Comparison of ENCODE assay signal across 15 cellular contexts in genomic region chr9:120382453-120382852, GRCh38.
DNase-seq lines count a peak whose midpoint lies in the region; ATAC-seq, FAIRE-seq and TF ChIP-seq lines count a peak whose summit lies in the region.
"Had no signal": no experiment of that assay in that cellular context is flagged by ENCODE, and none has a peak within 500 bp of the region (broad histone marks: within the 10 kb centered on the region; RNA-seq: fewer than 3 reads in every experiment).

No MANE protein-coding gene starts in this region.

- H3K4me2 ChIP-seq in HepG2 (ENCODE audit: low read depth, low read length): no peak overlapping the region

- H3K36me3 ChIP-seq in breast epithelium (no peaks in the 10 kb centered on the region), RWPE2 (ENCODE audit: low read depth) (no peaks in the 10 kb centered on the region), HepG2 (replicated peaks in 1 of 2; ENCODE audit: control insufficient read depth in 1 of 2, insufficient read depth in 2 of 2, low read length in 2 of 2) (no peaks in the 10 kb centered on the region)

- H3K27ac Mint-ChIP-seq in MCF 10A (ENCODE audit: low read depth, unreplicated experiment) (peak overlapping the region; percentile 12), neural crest cell (ENCODE audit: unreplicated experiment) (peak overlapping the region; percentile 81)
- H3K27ac Mint-ChIP-seq in stimulated activated effector memory CD8-positive, alpha-beta T cell treated with anti-CD3 and anti-CD28 coated beads, Interleukin-12 subunit alpha, Interleukin-12 subunit beta, amount 100 ng/mL, for 72 hours: peak overlapping the region; percentile 46
- no peak overlapping the region for H3K27ac Mint-ChIP-seq in activated naive CD8-positive, alpha-beta T cell treated with anti-CD3 and anti-CD28 coated beads for 36 hours
- H3K27ac Mint-ChIP-seq: B cell; CD8-positive, alpha-beta T cell had no signal

- CTCF ChIA-PET in MCF 10A (lab: Yijun Ruan, JAX) (no interaction called here), HepG2 (lab: Yijun Ruan, JAX; ENCODE audit: low intra/inter-chr PET ratio, low total read pairs) (no interaction called here)

- DNase-seq in MCF 10A (ENCODE audit: unreplicated experiment): no peak
- DNase-seq in breast epithelium (ENCODE audit: low spot score in 2 of 2): no peak
- DNase-seq in RWPE2 (ENCODE audit: low spot score): peak; percentile 28
- DNase-seq in neural crest cell (ENCODE audit: low read depth, low spot score): no peak
- no peak for DNase-seq in stimulated activated effector memory CD8-positive, alpha-beta T cell treated with anti-CD3 and anti-CD28 coated beads, Interleukin-12 subunit alpha, Interleukin-12 subunit beta, amount 100 ng/mL, for 72 hours (ENCODE audit: low spot score in 2 of 2)
- DNase-seq in HepG2 (ENCODE audit: low spot score): no peak
- no peak for DNase-seq in activated naive CD8-positive, alpha-beta T cell treated with anti-CD3 and anti-CD28 coated beads for 36 hours
- DNase-seq: Calu3; CD8-positive, alpha-beta T cell; DMS79 treated with DMSO at 0.1 percent for 48 hours; GF-D8; GOT3; H9 had no signal

- no peak overlapping the region for H3K4me3 ChIP-seq in breast epithelium
- no peak overlapping the region for H3K4me3 ChIP-seq in RWPE2 (ENCODE audit: severe bottlenecking)
- no peak overlapping the region for H3K4me3 ChIP-seq in HepG2 (replicated peaks in 1 of 3; ENCODE audit: insufficient read depth in 1 of 3, low read depth in 2 of 3, low read length in 3 of 3)
- H3K4me3 ChIP-seq: BLaER1 treated with 17β-estradiol and CSF1 and Interleukin-3, amounts not matched to agents 10 nM and 100 nM had no signal

- no peak for TF ChIP-seq RAD21 in HepG2 (CRISPR knock-in tag; IDR thresholded peaks at IDR 0.05)

- no peaks in the 10 kb centered on the region for H3K27me3 Mint-ChIP-seq in MCF 10A (ENCODE audit: insufficient read depth, unreplicated experiment)
- peaks cover 3% of the 10 kb centered on the region for H3K27me3 Mint-ChIP-seq in neural crest cell (ENCODE audit: low read depth)
- no peaks in the 10 kb centered on the region for H3K27me3 Mint-ChIP-seq in activated naive CD8-positive, alpha-beta T cell treated with anti-CD3 and anti-CD28 coated beads for 36 hours
- H3K27me3 Mint-ChIP-seq: B cell had no signal

- POLR2A ChIA-PET in MCF 10A (lab: Yijun Ruan, JAX) (no interaction called here), HepG2 (lab: Yijun Ruan, JAX) (no interaction called here)

- H3K4me1 Mint-ChIP-seq in MCF 10A (ENCODE audit: insufficient read depth, unreplicated experiment): peaks cover 13% of the 10 kb centered on the region
- peaks cover 27% of the 10 kb centered on the region for H3K4me1 Mint-ChIP-seq in neural crest cell
- H3K4me1 Mint-ChIP-seq in stimulated activated effector memory CD8-positive, alpha-beta T cell treated with anti-CD3 and anti-CD28 coated beads, Interleukin-12 subunit alpha, Interleukin-12 subunit beta, amount 100 ng/mL, for 72 hours: no peaks in the 10 kb centered on the region
- H3K4me1 Mint-ChIP-seq in activated naive CD8-positive, alpha-beta T cell treated with anti-CD3 and anti-CD28 coated beads for 36 hours: no peaks in the 10 kb centered on the region
- H3K4me1 Mint-ChIP-seq: B cell had no signal

- H3K4me1 ChIP-seq in breast epithelium (peaks cover 0 to 9% of the 10 kb centered on the region in 2 donors), RWPE2 (ENCODE audit: insufficient read depth, poor library complexity, severe bottlenecking) (no peaks in the 10 kb centered on the region), HepG2 (ENCODE audit: insufficient read depth, low read length) (peaks cover 49% of the 10 kb centered on the region)

- H3K9me3 Mint-ChIP-seq in MCF 10A (ENCODE audit: unreplicated experiment) (no peaks in the 10 kb centered on the region), neural crest cell (peaks cover 4% of the 10 kb centered on the region)
- H3K9me3 Mint-ChIP-seq in stimulated activated effector memory CD8-positive, alpha-beta T cell treated with anti-CD3 and anti-CD28 coated beads, Interleukin-12 subunit alpha, Interleukin-12 subunit beta, amount 100 ng/mL, for 72 hours: no peaks in the 10 kb centered on the region
- H3K9me3 Mint-ChIP-seq in activated naive CD8-positive, alpha-beta T cell treated with anti-CD3 and anti-CD28 coated beads for 36 hours: peaks cover 16% of the 10 kb centered on the region

- H3K9ac ChIP-seq in HepG2 (ENCODE audit: insufficient read depth, low read depth, low read length): no peak overlapping the region
- H3K9ac ChIP-seq: BLaER1 treated with 17β-estradiol and CSF1 and Interleukin-3, amounts not matched to agents 10 nM and 100 nM had no signal

- H2AFZ ChIP-seq in HepG2 (ENCODE audit: low read length): no peak overlapping the region

- BruUV-seq in MCF 10A (replicated peaks; lab: Mats Ljungman, UMichigan): no TSS peak
- BruUV-seq in HepG2 (replicated peaks; lab: Mats Ljungman, UMichigan): no TSS peak

- no peak for FAIRE-seq in HepG2 (lab: Jason Lieb, UNC)

- H3K9me3 ChIP-seq in breast epithelium (peaks cover 10 to 15% of the 10 kb centered on the region in 2 donors), RWPE2 (ENCODE audit: severe bottlenecking) (peaks cover 4% of the 10 kb centered on the region), HepG2 (ENCODE audit: low read length) (peaks cover 8% of the 10 kb centered on the region; the same call in 1 of the 2 replicates)

- TF ChIP-seq CTCF in MCF 10A (IDR thresholded peaks at IDR 0.05; ENCODE audit: unreplicated experiment) (no peak), breast epithelium (IDR thresholded peaks at IDR 0.05) (no peak), RWPE2 (IDR thresholded peaks at IDR 0.05; ENCODE audit: poor library complexity, severe bottlenecking) (no peak), neural crest cell (conservative IDR thresholded peaks at IDR 0.05) (no peak), HepG2 (CRISPR knock-in tag; IDR thresholded peaks at IDR 0.05) (no peak)

- H3K36me3 Mint-ChIP-seq in MCF 10A (ENCODE audit: insufficient read depth, unreplicated experiment): no peaks in the 10 kb centered on the region
- peaks cover 24% of the 10 kb centered on the region for H3K36me3 Mint-ChIP-seq in neural crest cell (ENCODE audit: low read depth)
- no peaks in the 10 kb centered on the region for H3K36me3 Mint-ChIP-seq in stimulated activated effector memory CD8-positive, alpha-beta T cell treated with anti-CD3 and anti-CD28 coated beads, Interleukin-12 subunit alpha, Interleukin-12 subunit beta, amount 100 ng/mL, for 72 hours
- H3K36me3 Mint-ChIP-seq in activated naive CD8-positive, alpha-beta T cell treated with anti-CD3 and anti-CD28 coated beads for 36 hours: peaks cover 20% of the 10 kb centered on the region

- no peaks in the 10 kb centered on the region for H4K20me1 ChIP-seq in HepG2 (ENCODE audit: insufficient read depth, low read length)
- H4K20me1 ChIP-seq: BLaER1 treated with 17β-estradiol and CSF1 and Interleukin-3, amounts not matched to agents 10 nM and 100 nM had no signal

- ATAC-seq in RWPE2 (ENCODE audit: low read depth): no peak
- no peak for ATAC-seq in stimulated activated effector memory CD8-positive, alpha-beta T cell treated with anti-CD3 and anti-CD28 coated beads, Interleukin-12 subunit alpha, Interleukin-12 subunit beta, amount 100 ng/mL, for 72 hours
- ATAC-seq in HepG2: no peak
- ATAC-seq: CD8-positive, alpha-beta T cell had no signal

- no peak for TF ChIP-seq POLR2A in breast epithelium (IDR thresholded peaks at IDR 0.05)
- TF ChIP-seq POLR2A in HepG2 (IDR thresholded peaks at IDR 0.05; ENCODE audit: insufficient read depth in 1 of 2, low read depth in 2 of 2, low read length in 2 of 2): no peak

- H3K4me3 Mint-ChIP-seq in MCF 10A (ENCODE audit: unreplicated experiment): no peak overlapping the region
- H3K4me3 Mint-ChIP-seq in neural crest cell: no peak overlapping the region
- no peak overlapping the region for H3K4me3 Mint-ChIP-seq in stimulated activated effector memory CD8-positive, alpha-beta T cell treated with anti-CD3 and anti-CD28 coated beads, Interleukin-12 subunit alpha, Interleukin-12 subunit beta, amount 100 ng/mL, for 72 hours
- no peak overlapping the region for H3K4me3 Mint-ChIP-seq in activated naive CD8-positive, alpha-beta T cell treated with anti-CD3 and anti-CD28 coated beads for 36 hours
- H3K4me3 Mint-ChIP-seq: B cell; CD8-positive, alpha-beta T cell; H9 had no signal

- no peaks in the 10 kb centered on the region for H3K79me2 ChIP-seq in HepG2 (ENCODE audit: insufficient read depth, low read length)

- H3K27me3 ChIP-seq in breast epithelium: no peaks in the 10 kb centered on the region
- H3K27me3 ChIP-seq in RWPE2 (ENCODE audit: insufficient read depth, poor library complexity, severe bottlenecking): no peaks in the 10 kb centered on the region
- H3K27me3 ChIP-seq in HepG2 (ENCODE audit: control insufficient read depth in 1 of 2, insufficient read depth in 2 of 2, low read length in 2 of 2): no peaks in the 10 kb centered on the region
- H3K27me3 ChIP-seq: BLaER1 treated with 17β-estradiol and CSF1 and Interleukin-3, amounts not matched to agents 10 nM and 100 nM had no signal

- H3K27ac ChIP-seq in breast epithelium: no peak overlapping the region
- H3K27ac ChIP-seq in RWPE2 (ENCODE audit: poor library complexity, severe bottlenecking): no peak overlapping the region
- no peak overlapping the region for H3K27ac ChIP-seq in HepG2 (ENCODE audit: extremely low read length, insufficient read depth, low read length)

- intact Hi-C loops in MCF 10A (cut with micrococcal nuclease): no loop called here
- intact Hi-C loops in breast epithelium (cut with DNase I; ENCODE audit: low total_unique reads): no loop called here
- intact Hi-C loops in HepG2 (cut with micrococcal nuclease; ENCODE audit: unreplicated experiment): no loop called here

- TF ChIP-seq EP300 in HepG2 (IDR thresholded peaks at IDR 0.05; ENCODE audit: low read depth in 2 of 2, low read length in 2 of 2): no peak
- no peak for TF ChIP-seq EP300 in HepG2 (CRISPR knock-in tag; IDR thresholded peaks at IDR 0.05; ENCODE audit: borderline replicate concordance)

- in situ Hi-C loops in HepG2 (cut with HindIII; ENCODE audit: extremely low pct_ligation_motif_present, low pct_unique_long_range_greater_than_20kb): no loop called here

- 95% methylated on average over 5 of the region's 7 CpGs for WGBS in HepG2 (ENCODE audit: low lambda C conversion rate)

TF ChIP-seq in HepG2, 621 proteins besides CTCF, POLR2A, EP300 and RAD21:
- TF ChIP-seq TAF15 (IDR thresholded peaks at IDR 0.05; ENCODE audit: low read depth, low read length, poor library complexity, severe bottlenecking) (no peak), RELA (CRISPR knock-in tag; IDR thresholded peaks at IDR 0.05) (no peak), NFIC (IDR thresholded peaks at IDR 0.05; ENCODE audit: low read length) (no peak), KMT2B (CRISPR knock-in tag; IDR thresholded peaks at IDR 0.05) (no peak), THYN1 (CRISPR knock-in tag; IDR thresholded peaks at IDR 0.05; ENCODE audit: borderline replicate concordance, low read depth) (no peak), REPIN1 (CRISPR knock-in tag; IDR thresholded peaks at IDR 0.05; ENCODE audit: borderline replicate concordance, low read depth) (no peak), ZNF296 (CRISPR knock-in tag; conservative IDR thresholded peaks at IDR 0.05) (no peak), EHMT2 (IDR thresholded peaks at IDR 0.05; ENCODE audit: borderline replicate concordance, low read depth, low read length) (no peak), ZFP36 (IDR thresholded peaks at IDR 0.05; ENCODE audit: borderline replicate concordance, low read depth, low read length, partially characterized antibody) (no peak)
